ENCODE assay signal across 23 cellular contexts in genomic region chr18:60676807-60677206, GRCh38.
A peak's percentile ranks its signal among the peaks of the same experiment; 100 is the strongest.
DNase-seq lines count a peak whose midpoint lies in the region; ATAC-seq, FAIRE-seq and TF ChIP-seq lines count a peak whose summit lies in the region.
"Had no signal": no experiment of that assay in that cellular context is flagged by ENCODE, and none has a peak within 500 bp of the region (broad histone marks: within the 10 kb centered on the region; RNA-seq: fewer than 3 reads in every experiment).

No MANE protein-coding gene starts in this region.

- H3K4me1 Mint-ChIP-seq in mesothelial cell of epicardium, result no peaks in the 10 kb centered on the region

- H3K4me1 ChIP-seq in iPS DF 6.9 (ENCODE audit: control insufficient read depth, insufficient read depth, low read length), result no peaks in the 10 kb centered on the region
- H3K4me1 ChIP-seq: right atrium auricular region had no signal

- TF ChIP-seq CTCF in D721Med (IDR thresholded peaks at IDR 0.05; ENCODE audit: insufficient read depth, missing control alignments), result peak; percentile 14
- no peak for TF ChIP-seq CTCF in mesothelial cell of epicardium (IDR thresholded peaks at IDR 0.05; ENCODE audit: unreplicated experiment)

- no peaks in the 10 kb centered on the region for H3K9me3 Mint-ChIP-seq in mesothelial cell of epicardium

- WGBS in iPS DF 6.9 (ENCODE audit: insufficient coverage, insufficient read length), result no CpG with 5 or more reads among the region's 4 CpGs

- no peaks in the 10 kb centered on the region for H3K36me3 ChIP-seq in iPS DF 6.9 (ENCODE audit: control insufficient read depth, insufficient read depth, low read length)
- H3K36me3 ChIP-seq: brain microvascular endothelial cell, MG63, right atrium auricular region had no signal

- peak; percentile 72 for FAIRE-seq in D721Med (lab: Jason Lieb, UNC)
- FAIRE-seq: endometrium, GM18507 had no signal

- peaks cover 23% of the 10 kb centered on the region for H3K27me3 Mint-ChIP-seq in mesothelial cell of epicardium (ENCODE audit: low read depth)

- in situ Hi-C loops in KBM-7 (cut with MboI; ENCODE audit: low pct_unique_long_range_greater_than_20kb, low sequenced_read_pairs), result no loop called here
- in situ Hi-C loops in SK-MEL-5 (cut with HindIII; ENCODE audit: low pct_unique_long_range_greater_than_20kb, low sequenced_read_pairs), result no loop called here

- intact Hi-C loops in head of caudate nucleus (cut with DNase I), result no loop called here

- no peak overlapping the region for H3K27ac Mint-ChIP-seq in mesothelial cell of epicardium

- H3K9me3 ChIP-seq in iPS DF 6.9 (ENCODE audit: control insufficient read depth, insufficient read depth, low read length), result no peaks in the 10 kb centered on the region
- H3K9me3 ChIP-seq: MG63, right atrium auricular region had no signal

- no peak overlapping the region for H3K4me3 Mint-ChIP-seq in mesothelial cell of epicardium

- H3K27ac ChIP-seq in iPS DF 6.9 (ENCODE audit: low read length), result no peak overlapping the region
- H3K27ac ChIP-seq: brain microvascular endothelial cell, coronary artery, right atrium auricular region had no signal

- DNase-seq in D721Med (ENCODE audit: insufficient read length, low spot score), result no peak
- peak; percentile 3 for DNase-seq in KBM-7
- peak; percentile 28 for DNase-seq in SK-MEL-5 (ENCODE audit: low read depth, low spot score)
- peak; percentile 16 for DNase-seq in iPS DF 6.9 (ENCODE audit: low read depth, low spot score)
- DNase-seq in NCI-H2081 (lab: John Stamatoyannopoulos, UW), result no peak
- DNase-seq in mesothelial cell of epicardium (ENCODE audit: low spot score in 2 of 2, unreplicated experiment in 2 of 2), result no peak
- DNase-seq in head of caudate nucleus, result no peak
- DNase-seq: activated CD4-positive, alpha-beta T cell treated with anti-CD3 and anti-CD28 coated beads, Interleukin-2, amount 50 U/mL, for 4 hours; activated effector memory CD4-positive, alpha-beta T cell treated with anti-CD3 and anti-CD28 coated beads, Interleukin-2, amount 50 U/mL, for 16 hours; brain microvascular endothelial cell; glutamatergic neuron; IMR-90; MG63; NCI-H2081 treated with DMSO at 0.1 percent for 48 hours; NCI-H526; SIG-M5; stimulated activated CD4-positive, alpha-beta T cell treated with anti-CD3 and anti-CD28 coated beads, Interleukin-12 subunit alpha, Interleukin-12 subunit beta, amount 100 ng/mL, for 4 hours had no signal

- H3K27me3 ChIP-seq in iPS DF 6.9 (ENCODE audit: control insufficient read depth, insufficient read depth, low read length), result no peaks in the 10 kb centered on the region
- H3K27me3 ChIP-seq: brain microvascular endothelial cell, MG63, right atrium auricular region had no signal

- H3K36me3 Mint-ChIP-seq in mesothelial cell of epicardium, result no peaks in the 10 kb centered on the region

- ATAC-seq in GM18868 (IDR thresholded peaks at IDR 0.05; ENCODE audit: unreplicated experiment), result no peak

- no peak overlapping the region for H3K4me3 ChIP-seq in iPS DF 6.9 (ENCODE audit: low read length)
- H3K4me3 ChIP-seq: coronary artery, lung, MG63, right atrium auricular region had no signal

Comparison
In these comparisons a context has a peak if more than half of its experiments do, and no peak if none do; other contexts are left out.
1. DNase-seq: peak in KBM-7 (single experiment), SK-MEL-5 (single experiment) and iPS DF 6.9 (single experiment); none in D721Med (single experiment), NCI-H2081 (0 of 2), mesothelial cell of epicardium (0 of 2) and head of caudate nucleus (0 of 42).